In the genomic region with DNA sequence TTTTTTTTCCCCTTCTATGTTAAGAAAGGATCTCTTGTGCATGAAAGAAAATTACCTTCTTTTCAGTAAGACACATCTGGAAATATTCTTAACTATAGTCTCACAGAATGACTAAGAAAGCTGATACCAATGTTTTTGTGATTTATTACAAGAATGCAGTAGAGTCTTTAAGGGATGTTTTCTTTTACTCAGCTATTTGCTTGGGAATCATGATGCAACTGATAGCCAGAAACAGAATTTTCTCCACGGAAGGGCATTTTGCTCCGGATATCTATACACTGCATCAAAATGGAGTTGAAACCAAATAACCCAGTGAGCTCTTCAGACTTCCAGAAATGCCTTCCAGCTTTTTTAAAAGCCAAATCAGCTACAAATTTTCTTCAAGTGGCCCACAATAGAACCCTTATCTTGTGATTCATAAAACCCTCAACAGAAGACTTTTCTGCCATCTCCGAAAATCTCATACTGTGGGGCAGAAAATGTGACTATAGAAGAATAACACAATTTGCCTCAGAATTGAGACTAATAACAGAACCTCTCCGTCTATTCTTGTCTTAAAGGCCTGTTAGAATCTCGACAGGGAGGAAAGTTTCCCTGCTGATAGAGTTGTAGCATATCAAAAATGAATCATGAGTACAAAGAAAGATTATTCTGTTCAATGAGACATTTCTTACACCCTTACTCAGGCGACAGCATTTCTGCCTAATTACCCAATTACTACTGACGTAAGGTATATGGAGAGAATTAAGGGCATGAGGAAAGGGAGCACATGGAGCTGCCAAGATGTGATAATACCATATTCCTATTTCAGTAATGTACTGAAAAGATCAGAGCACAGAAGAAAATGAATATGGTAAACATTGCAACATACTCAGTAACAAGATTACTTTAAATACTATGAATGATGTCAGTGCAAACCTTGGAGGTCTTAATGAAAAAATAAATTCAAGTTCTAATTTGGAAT, we compare ENCODE assay signal across 2 cellular contexts.
TF ChIP-seq lines count a peak whose summit lies in the region.

No MANE protein-coding gene starts in this region.

TF ChIP-seq in A549, 52 proteins besides CTCF, POLR2A, EP300 and RAD21 (continued from another document):
- no peak for TF ChIP-seq MAZ (IDR thresholded peaks at IDR 0.05; ENCODE audit: borderline replicate concordance, low read depth, low read length)
- TF ChIP-seq NFE2L2 (conservative IDR thresholded peaks at IDR 0.05; ENCODE audit: low read length): no peak
- TF ChIP-seq HOXA7 (CRISPR knock-in tag; IDR thresholded peaks at IDR 0.05): no peak

TF ChIP-seq in GM23338, 12 proteins besides CTCF, POLR2A, EP300 and RAD21 (continued from another document):
- TF ChIP-seq, protein P1, sequence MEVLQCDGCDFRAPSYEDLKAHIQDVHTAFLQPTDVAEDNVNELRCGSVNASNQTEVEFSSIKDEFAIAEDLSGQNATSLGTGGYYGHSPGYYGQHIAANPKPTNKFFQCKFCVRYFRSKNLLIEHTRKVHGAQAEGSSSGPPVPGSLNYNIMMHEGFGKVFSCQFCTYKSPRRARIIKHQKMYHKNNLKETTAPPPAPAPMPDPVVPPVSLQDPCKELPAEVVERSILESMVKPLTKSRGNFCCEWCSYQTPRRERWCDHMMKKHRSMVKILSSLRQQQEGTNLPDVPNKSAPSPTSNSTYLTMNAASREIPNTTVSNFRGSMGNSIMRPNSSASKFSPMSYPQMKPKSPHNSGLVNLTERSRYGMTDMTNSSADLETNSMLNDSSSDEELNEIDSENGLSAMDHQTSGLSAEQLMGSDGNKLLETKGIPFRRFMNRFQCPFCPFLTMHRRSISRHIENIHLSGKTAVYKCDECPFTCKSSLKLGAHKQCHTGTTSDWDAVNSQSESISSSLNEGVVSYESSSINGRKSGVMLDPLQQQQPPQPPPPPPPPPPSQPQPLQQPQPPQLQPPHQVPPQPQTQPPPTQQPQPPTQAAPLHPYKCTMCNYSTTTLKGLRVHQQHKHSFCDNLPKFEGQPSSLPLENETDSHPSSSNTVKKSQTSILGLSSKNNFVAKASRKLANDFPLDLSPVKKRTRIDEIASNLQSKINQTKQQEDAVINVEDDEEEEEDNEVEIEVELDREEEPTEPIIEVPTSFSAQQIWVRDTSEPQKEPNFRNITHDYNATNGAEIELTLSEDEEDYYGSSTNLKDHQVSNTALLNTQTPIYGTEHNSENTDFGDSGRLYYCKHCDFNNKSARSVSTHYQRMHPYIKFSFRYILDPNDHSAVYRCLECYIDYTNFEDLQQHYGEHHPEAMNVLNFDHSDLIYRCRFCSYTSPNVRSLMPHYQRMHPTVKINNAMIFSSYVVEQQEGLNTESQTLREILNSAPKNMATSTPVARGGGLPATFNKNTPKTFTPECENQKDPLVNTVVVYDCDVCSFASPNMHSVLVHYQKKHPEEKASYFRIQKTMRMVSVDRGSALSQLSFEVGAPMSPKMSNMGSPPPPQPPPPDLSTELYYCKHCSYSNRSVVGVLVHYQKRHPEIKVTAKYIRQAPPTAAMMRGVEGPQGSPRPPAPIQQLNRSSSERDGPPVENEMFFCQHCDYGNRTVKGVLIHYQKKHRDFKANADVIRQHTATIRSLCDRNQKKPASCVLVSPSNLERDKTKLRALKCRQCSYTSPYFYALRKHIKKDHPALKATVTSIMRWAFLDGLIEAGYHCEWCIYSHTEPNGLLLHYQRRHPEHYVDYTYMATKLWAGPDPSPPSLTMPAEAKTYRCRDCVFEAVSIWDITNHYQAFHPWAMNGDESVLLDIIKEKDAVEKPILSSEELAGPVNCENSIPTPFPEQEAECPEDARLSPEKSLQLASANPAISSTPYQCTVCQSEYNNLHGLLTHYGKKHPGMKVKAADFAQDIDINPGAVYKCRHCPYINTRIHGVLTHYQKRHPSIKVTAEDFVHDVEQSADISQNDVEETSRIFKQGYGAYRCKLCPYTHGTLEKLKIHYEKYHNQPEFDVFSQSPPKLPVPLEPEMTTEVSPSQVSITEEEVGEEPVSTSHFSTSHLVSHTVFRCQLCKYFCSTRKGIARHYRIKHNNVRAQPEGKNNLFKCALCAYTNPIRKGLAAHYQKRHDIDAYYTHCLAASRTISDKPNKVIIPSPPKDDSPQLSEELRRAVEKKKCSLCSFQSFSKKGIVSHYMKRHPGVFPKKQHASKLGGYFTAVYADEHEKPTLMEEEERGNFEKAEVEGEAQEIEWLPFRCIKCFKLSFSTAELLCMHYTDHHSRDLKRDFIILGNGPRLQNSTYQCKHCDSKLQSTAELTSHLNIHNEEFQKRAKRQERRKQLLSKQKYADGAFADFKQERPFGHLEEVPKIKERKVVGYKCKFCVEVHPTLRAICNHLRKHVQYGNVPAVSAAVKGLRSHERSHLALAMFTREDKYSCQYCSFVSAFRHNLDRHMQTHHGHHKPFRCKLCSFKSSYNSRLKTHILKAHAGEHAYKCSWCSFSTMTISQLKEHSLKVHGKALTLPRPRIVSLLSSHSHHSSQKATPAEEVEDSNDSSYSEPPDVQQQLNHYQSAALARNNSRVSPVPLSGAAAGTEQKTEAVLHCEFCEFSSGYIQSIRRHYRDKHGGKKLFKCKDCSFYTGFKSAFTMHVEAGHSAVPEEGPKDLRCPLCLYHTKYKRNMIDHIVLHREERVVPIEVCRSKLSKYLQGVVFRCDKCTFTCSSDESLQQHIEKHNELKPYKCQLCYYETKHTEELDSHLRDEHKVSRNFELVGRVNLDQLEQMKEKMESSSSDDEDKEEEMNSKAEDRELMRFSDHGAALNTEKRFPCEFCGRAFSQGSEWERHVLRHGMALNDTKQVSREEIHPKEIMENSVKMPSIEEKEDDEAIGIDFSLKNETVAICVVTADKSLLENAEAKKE (CRISPR knock-in tag; IDR thresholded peaks at IDR 0.05): no peak
- TF ChIP-seq ZNF331 (CRISPR knock-in tag; IDR thresholded peaks at IDR 0.05; ENCODE audit: low read depth) (no peak), POLR2AphosphoS5 (IDR thresholded peaks at IDR 0.05; ENCODE audit: low read depth) (no peak), STAT1 (IDR thresholded peaks at IDR 0.05; ENCODE audit: unreplicated experiment) (no peak), EZH2phosphoT487 (IDR thresholded peaks at IDR 0.05; ENCODE audit: unreplicated experiment) (no peak), EZH2 (IDR thresholded peaks at IDR 0.05; ENCODE audit: low read depth, unreplicated experiment) (no peak), ZNF114 (CRISPR knock-in tag; IDR thresholded peaks at IDR 0.05) (no peak)
- TF ChIP-seq, protein P2, sequence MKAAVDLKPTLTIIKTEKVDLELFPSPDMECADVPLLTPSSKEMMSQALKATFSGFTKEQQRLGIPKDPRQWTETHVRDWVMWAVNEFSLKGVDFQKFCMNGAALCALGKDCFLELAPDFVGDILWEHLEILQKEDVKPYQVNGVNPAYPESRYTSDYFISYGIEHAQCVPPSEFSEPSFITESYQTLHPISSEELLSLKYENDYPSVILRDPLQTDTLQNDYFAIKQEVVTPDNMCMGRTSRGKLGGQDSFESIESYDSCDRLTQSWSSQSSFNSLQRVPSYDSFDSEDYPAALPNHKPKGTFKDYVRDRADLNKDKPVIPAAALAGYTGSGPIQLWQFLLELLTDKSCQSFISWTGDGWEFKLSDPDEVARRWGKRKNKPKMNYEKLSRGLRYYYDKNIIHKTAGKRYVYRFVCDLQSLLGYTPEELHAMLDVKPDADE (IDR thresholded peaks at IDR 0.05): no peak
- TF ChIP-seq, protein P3, sequence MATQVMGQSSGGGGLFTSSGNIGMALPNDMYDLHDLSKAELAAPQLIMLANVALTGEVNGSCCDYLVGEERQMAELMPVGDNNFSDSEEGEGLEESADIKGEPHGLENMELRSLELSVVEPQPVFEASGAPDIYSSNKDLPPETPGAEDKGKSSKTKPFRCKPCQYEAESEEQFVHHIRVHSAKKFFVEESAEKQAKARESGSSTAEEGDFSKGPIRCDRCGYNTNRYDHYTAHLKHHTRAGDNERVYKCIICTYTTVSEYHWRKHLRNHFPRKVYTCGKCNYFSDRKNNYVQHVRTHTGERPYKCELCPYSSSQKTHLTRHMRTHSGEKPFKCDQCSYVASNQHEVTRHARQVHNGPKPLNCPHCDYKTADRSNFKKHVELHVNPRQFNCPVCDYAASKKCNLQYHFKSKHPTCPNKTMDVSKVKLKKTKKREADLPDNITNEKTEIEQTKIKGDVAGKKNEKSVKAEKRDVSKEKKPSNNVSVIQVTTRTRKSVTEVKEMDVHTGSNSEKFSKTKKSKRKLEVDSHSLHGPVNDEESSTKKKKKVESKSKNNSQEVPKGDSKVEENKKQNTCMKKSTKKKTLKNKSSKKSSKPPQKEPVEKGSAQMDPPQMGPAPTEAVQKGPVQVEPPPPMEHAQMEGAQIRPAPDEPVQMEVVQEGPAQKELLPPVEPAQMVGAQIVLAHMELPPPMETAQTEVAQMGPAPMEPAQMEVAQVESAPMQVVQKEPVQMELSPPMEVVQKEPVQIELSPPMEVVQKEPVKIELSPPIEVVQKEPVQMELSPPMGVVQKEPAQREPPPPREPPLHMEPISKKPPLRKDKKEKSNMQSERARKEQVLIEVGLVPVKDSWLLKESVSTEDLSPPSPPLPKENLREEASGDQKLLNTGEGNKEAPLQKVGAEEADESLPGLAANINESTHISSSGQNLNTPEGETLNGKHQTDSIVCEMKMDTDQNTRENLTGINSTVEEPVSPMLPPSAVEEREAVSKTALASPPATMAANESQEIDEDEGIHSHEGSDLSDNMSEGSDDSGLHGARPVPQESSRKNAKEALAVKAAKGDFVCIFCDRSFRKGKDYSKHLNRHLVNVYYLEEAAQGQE (IDR thresholded peaks at IDR 0.05; ENCODE audit: unreplicated experiment): no peak
